In the genomic region with DNA sequence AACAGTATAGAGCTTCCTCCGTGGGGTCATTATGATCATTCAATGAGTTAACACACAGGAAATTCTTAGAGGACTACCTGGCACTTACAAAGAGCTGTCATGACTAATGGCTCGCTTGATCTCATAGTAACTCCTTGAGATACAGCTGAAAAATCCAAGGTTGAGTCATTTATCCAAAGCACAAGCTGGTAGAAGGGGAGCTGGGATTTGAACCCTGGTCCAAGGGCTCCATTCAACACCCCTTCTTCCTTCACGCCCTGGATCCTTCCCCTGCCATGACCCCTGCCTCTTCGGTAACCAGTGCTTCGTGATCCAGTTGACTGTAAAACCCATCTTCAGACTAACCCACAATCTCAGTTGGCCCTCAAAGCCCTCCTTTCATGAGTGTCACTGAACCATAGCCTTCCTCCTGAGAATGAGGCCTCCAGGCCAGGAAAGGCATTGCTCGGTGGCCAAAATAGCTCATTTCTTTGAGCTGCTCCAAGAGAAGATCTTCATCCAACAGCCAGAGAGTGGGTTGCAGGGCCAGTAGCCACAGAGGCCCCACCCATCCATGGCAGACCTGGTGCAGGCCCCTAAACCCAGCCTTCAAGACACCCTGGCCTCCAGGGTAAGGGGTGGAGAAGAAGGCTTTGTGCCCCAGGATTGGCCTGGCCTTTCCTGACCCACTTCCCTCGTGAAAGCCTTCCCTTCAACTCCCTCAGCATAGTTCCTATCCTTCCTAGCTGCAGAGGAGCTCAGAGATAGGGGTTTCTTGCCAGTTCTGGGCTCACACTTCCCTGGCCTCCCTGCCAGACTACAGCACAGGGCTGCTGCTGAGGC, we compare ENCODE assay signal across 9 cellular contexts.
DNase-seq lines count a peak whose midpoint lies in the region; ATAC-seq lines count a peak whose summit lies in the region.
"Had no signal": no experiment of that assay in that cellular context is flagged by ENCODE, and none has a peak within 500 bp of the region (broad histone marks: within the 10 kb centered on the region; RNA-seq: fewer than 3 reads in every experiment).

No MANE protein-coding gene starts in this region.

- H3K36me3 ChIP-seq in mucosa of rectum (ENCODE audit: control insufficient read depth in 2 of 2, insufficient read depth in 2 of 2, low read length in 2 of 2), result peaks cover 20 to 21% of the 10 kb centered on the region in 2 donors

- no peaks in the 10 kb centered on the region for H3K27me3 ChIP-seq in mucosa of rectum (ENCODE audit: control insufficient read depth in 2 of 2, insufficient read depth in 2 of 2, low read length in 2 of 2)

- H3K27ac ChIP-seq in cingulate gyrus (ENCODE audit: low read depth, low read length), result peak overlapping the region; percentile 7
- peak overlapping the region; percentile 90 to 93 for H3K27ac ChIP-seq in mucosa of rectum (ENCODE audit: low read depth in 2 of 2, low read length in 2 of 2)

- no peak overlapping the region for H3K9ac ChIP-seq in mucosa of rectum (ENCODE audit: low read depth in 1 of 2, low read length in 2 of 2)

- H3K4me3 ChIP-seq in mucosa of rectum (ENCODE audit: low read length in 2 of 2), result no peak overlapping the region

- peak; percentile 16 for DNase-seq in stimulated activated CD4-positive, alpha-beta T cell treated with anti-CD3 and anti-CD28 coated beads, Interleukin-15, amount 100 ng/mL, for 24 hours
- no peak for DNase-seq in stimulated activated CD4-positive, alpha-beta T cell treated with anti-CD3 and anti-CD28 coated beads, Interleukin-2, amount 100 ng/mL, for 48 hours
- no peak for DNase-seq in NCI-H1048 (lab: John Stamatoyannopoulos, UW)
- DNase-seq: NCI-H1092 treated with DMSO at 0.1 percent for 48 hours had no signal

- ATAC-seq in HG03139 (IDR thresholded peaks at IDR 0.05; ENCODE audit: unreplicated experiment), result no peak
- no peak for ATAC-seq in HG02763 (IDR thresholded peaks at IDR 0.05; ENCODE audit: unreplicated experiment)
- ATAC-seq in GM21390 (IDR thresholded peaks at IDR 0.05; ENCODE audit: unreplicated experiment), result no peak

- H3K9me3 ChIP-seq in mucosa of rectum (ENCODE audit: control insufficient read depth in 2 of 2, low read length in 2 of 2), result no peaks in the 10 kb centered on the region

- peaks cover 60 to 63% of the 10 kb centered on the region in 2 donors for H3K4me1 ChIP-seq in mucosa of rectum (ENCODE audit: control insufficient read depth in 2 of 2, insufficient read depth in 2 of 2, low read length in 2 of 2)
